Comparison of ENCODE assay signal across 8 cellular contexts in genomic region chr1:44030606-44031050, GRCh38.
A peak's percentile ranks its signal among the peaks of the same experiment; 100 is the strongest.
DNase-seq lines count a peak whose midpoint lies in the region; ATAC-seq lines count a peak whose summit lies in the region.

No MANE protein-coding gene starts in this region.

- H3K36me3 Mint-ChIP-seq in central memory CD8-positive, alpha-beta T cell (ENCODE audit: insufficient read depth) = peaks cover 10% of the 10 kb centered on the region

- DNase-seq in RKO (ENCODE audit: low spot score) (peak; percentile 62), kidney glomerular epithelial cell (lab: John Stamatoyannopoulos, UW) (no peak)
- no peak for DNase-seq in central memory CD8-positive, alpha-beta T cell (ENCODE audit: low spot score in 2 of 2)
- peak; percentile 53 for DNase-seq in stimulated activated CD4-positive, alpha-beta T cell treated with anti-CD3 and anti-CD28 coated beads, Interleukin-4, amount 100 ng/mL, for 1 hour

- peaks cover 36% of the 10 kb centered on the region for H3K4me1 ChIP-seq in BLaER1

- H3K9me3 ChIP-seq in BLaER1 = no peaks in the 10 kb centered on the region

- H3K27ac ChIP-seq in BLaER1 (peak overlapping the region; percentile 91), layer of hippocampus (ENCODE audit: low read depth, low read length) (peak overlapping the region; percentile 96)

- H3K27me3 ChIP-seq in BLaER1 (peaks cover 17% of the 10 kb centered on the region), layer of hippocampus (ENCODE audit: control insufficient read depth, insufficient read depth, low read length) (no peaks in the 10 kb centered on the region)

- H3K9me3 Mint-ChIP-seq in central memory CD8-positive, alpha-beta T cell = no peaks in the 10 kb centered on the region

- H3K27me3 Mint-ChIP-seq in central memory CD8-positive, alpha-beta T cell = no peaks in the 10 kb centered on the region

- H3K4me3 Mint-ChIP-seq in central memory CD8-positive, alpha-beta T cell = peak overlapping the region; percentile 83

- peak overlapping the region; percentile 85 for H3K9ac ChIP-seq in BLaER1

- H3K4me1 Mint-ChIP-seq in central memory CD8-positive, alpha-beta T cell = peaks cover 16% of the 10 kb centered on the region

- H3K4me3 ChIP-seq in BLaER1 = peak overlapping the region; percentile 88

- ATAC-seq in GM18511 (IDR thresholded peaks at IDR 0.05; ENCODE audit: unreplicated experiment) (peak; percentile 23), HG03103 (IDR thresholded peaks at IDR 0.05; ENCODE audit: low read depth, unreplicated experiment) (peak; percentile 15)
- peak; percentile 22 for ATAC-seq in central memory CD8-positive, alpha-beta T cell (replicated peaks; ENCODE audit: extremely low read depth, poor library complexity, severe bottlenecking)

- H4K20me1 ChIP-seq in BLaER1 = no peaks in the 10 kb centered on the region

- H3K36me3 ChIP-seq in BLaER1 = no peaks in the 10 kb centered on the region

- H3K27ac Mint-ChIP-seq in central memory CD8-positive, alpha-beta T cell (ENCODE audit: low read depth) = peak overlapping the region; percentile 74

- H3K4me2 ChIP-seq in BLaER1 = peak overlapping the region; percentile 97

Comparison
In these comparisons a context has a peak if more than half of its experiments do, and no peak if none do; other contexts are left out.
1. DNase-seq: peak in RKO (single experiment) and stimulated activated CD4-positive, alpha-beta T cell treated with anti-CD3 and anti-CD28 coated beads, Interleukin-4, amount 100 ng/mL, for 1 hour (single experiment); none in central memory CD8-positive, alpha-beta T cell (0 of 2) and kidney glomerular epithelial cell (single experiment).
2. Peak in every context shown above with its lines, with median percentiles within 50 percentile points of each other: ATAC-seq.